Comparison of ENCODE assay signal across 1 cellular context in the genomic region with DNA sequence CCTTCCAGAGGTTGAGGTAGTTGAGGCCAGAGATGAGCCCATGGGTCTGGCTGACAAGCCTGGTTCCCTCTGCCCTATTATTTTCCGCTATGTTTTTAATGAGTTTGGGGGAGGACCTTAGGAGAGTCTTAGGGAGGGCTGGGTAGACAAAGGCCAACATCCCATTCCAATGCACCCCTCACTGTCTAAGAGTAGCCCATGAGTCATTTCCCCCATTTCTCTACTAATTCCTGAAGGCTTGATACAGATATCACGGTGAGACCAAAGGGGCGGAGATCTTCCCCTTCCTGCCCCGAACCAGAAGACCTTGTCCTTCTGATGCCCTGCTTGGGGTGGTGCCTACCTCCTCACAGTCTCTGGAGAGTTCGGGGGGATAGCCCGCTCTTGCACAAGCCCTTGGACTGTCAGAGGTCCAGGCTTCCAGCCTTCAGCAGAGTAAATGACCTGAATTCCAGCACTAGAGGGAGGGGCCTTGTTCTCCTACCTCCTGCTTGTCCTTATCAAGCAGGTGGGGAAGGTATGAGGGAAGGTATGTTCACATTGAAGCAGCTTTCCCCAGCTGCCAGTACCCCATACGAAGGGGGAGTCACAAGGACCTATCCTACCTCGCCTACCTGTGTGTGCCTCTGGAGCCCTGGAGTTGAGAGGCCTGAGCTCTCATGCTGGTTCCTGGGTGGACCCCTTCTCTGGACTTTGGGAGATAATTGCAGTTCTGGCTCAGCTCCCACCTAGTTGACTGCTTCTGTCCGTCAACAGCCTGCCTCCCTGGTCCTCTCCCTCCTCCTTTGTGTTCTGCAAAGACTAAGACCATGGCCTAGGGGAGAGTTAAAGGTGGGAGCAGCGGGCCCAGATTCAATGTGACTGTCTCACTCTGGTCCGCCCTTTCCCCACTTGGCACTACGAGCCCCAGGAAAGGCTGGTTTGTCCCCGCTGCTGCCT.
TF ChIP-seq lines count a peak whose summit lies in the region.

No MANE protein-coding gene starts in this region.

TF ChIP-seq in HepG2, 621 proteins besides CTCF, POLR2A, EP300 and RAD21 (continued from another document and continues in another):
- TF ChIP-seq, protein P1, sequence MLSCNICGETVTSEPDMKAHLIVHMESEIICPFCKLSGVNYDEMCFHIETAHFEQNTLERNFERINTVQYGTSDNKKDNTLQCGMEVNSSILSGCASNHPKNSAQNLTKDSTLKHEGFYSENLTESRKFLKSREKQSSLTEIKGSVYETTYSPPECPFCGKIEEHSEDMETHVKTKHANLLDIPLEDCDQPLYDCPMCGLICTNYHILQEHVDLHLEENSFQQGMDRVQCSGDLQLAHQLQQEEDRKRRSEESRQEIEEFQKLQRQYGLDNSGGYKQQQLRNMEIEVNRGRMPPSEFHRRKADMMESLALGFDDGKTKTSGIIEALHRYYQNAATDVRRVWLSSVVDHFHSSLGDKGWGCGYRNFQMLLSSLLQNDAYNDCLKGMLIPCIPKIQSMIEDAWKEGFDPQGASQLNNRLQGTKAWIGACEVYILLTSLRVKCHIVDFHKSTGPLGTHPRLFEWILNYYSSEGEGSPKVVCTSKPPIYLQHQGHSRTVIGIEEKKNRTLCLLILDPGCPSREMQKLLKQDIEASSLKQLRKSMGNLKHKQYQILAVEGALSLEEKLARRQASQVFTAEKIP (CRISPR knock-in tag; IDR thresholded peaks at IDR 0.05; ENCODE audit: borderline replicate concordance): 0 out of 2 replicates have a peak, but pooled peaks have one; percentile 53
- TF ChIP-seq ETV6 (CRISPR knock-in tag; conservative IDR thresholded peaks at IDR 0.05) (no peak), KLF6 (CRISPR knock-in tag; IDR thresholded peaks at IDR 0.05) (no peak), HNRNPL (IDR thresholded peaks at IDR 0.05; ENCODE audit: low read depth, low read length) (no peak), EEA1 (CRISPR knock-in tag; IDR thresholded peaks at IDR 0.05; ENCODE audit: borderline replicate concordance) (no peak), ZNF605 (CRISPR knock-in tag; IDR thresholded peaks at IDR 0.05) (peak; percentile 65), ZNF607 (CRISPR knock-in tag; IDR thresholded peaks at IDR 0.05; ENCODE audit: borderline replicate concordance) (peak; percentile 61; the same call in 1 of the 2 replicates), ZFP41 (CRISPR knock-in tag; IDR thresholded peaks at IDR 0.05; ENCODE audit: borderline replicate concordance) (0 out of 2 replicates have a peak, but pooled peaks have one; percentile 33), CEBPB (IDR thresholded peaks at IDR 0.05; ENCODE audit: borderline replicate concordance, low read depth, low read length) (peak; percentile 25; the same call in 1 of the 2 replicates), KLF13 (CRISPR knock-in tag; IDR thresholded peaks at IDR 0.05) (0 out of 2 replicates have a peak, but pooled peaks have one; percentile 76), ETV5 (CRISPR knock-in tag; IDR thresholded peaks at IDR 0.05; ENCODE audit: borderline replicate concordance) (0 out of 2 replicates have a peak, but pooled peaks have one; percentile 6), CHD2 (IDR thresholded peaks at IDR 0.05; ENCODE audit: low read depth, low read length) (peak; percentile 29; the same call in 1 of the 2 replicates), PHF8 (CRISPR knock-in tag; IDR thresholded peaks at IDR 0.05) (no peak)
- TF ChIP-seq, protein P2, sequence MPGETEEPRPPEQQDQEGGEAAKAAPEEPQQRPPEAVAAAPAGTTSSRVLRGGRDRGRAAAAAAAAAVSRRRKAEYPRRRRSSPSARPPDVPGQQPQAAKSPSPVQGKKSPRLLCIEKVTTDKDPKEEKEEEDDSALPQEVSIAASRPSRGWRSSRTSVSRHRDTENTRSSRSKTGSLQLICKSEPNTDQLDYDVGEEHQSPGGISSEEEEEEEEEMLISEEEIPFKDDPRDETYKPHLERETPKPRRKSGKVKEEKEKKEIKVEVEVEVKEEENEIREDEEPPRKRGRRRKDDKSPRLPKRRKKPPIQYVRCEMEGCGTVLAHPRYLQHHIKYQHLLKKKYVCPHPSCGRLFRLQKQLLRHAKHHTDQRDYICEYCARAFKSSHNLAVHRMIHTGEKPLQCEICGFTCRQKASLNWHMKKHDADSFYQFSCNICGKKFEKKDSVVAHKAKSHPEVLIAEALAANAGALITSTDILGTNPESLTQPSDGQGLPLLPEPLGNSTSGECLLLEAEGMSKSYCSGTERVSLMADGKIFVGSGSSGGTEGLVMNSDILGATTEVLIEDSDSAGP (CRISPR knock-in tag; IDR thresholded peaks at IDR 0.05; ENCODE audit: borderline replicate concordance): 0 out of 2 replicates have a peak, but pooled peaks have one; percentile 27
- TF ChIP-seq, protein P3, sequence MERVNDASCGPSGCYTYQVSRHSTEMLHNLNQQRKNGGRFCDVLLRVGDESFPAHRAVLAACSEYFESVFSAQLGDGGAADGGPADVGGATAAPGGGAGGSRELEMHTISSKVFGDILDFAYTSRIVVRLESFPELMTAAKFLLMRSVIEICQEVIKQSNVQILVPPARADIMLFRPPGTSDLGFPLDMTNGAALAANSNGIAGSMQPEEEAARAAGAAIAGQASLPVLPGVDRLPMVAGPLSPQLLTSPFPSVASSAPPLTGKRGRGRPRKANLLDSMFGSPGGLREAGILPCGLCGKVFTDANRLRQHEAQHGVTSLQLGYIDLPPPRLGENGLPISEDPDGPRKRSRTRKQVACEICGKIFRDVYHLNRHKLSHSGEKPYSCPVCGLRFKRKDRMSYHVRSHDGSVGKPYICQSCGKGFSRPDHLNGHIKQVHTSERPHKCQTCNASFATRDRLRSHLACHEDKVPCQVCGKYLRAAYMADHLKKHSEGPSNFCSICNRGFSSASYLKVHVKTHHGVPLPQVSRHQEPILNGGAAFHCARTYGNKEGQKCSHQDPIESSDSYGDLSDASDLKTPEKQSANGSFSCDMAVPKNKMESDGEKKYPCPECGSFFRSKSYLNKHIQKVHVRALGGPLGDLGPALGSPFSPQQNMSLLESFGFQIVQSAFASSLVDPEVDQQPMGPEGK (CRISPR knock-in tag; IDR thresholded peaks at IDR 0.05): peak; percentile 28; the same call in 1 of the 2 replicates
- TF ChIP-seq, protein P4, sequence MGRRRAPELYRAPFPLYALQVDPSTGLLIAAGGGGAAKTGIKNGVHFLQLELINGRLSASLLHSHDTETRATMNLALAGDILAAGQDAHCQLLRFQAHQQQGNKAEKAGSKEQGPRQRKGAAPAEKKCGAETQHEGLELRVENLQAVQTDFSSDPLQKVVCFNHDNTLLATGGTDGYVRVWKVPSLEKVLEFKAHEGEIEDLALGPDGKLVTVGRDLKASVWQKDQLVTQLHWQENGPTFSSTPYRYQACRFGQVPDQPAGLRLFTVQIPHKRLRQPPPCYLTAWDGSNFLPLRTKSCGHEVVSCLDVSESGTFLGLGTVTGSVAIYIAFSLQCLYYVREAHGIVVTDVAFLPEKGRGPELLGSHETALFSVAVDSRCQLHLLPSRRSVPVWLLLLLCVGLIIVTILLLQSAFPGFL (CRISPR knock-in tag; IDR thresholded peaks at IDR 0.05): no peak
- TF ChIP-seq, protein P5, sequence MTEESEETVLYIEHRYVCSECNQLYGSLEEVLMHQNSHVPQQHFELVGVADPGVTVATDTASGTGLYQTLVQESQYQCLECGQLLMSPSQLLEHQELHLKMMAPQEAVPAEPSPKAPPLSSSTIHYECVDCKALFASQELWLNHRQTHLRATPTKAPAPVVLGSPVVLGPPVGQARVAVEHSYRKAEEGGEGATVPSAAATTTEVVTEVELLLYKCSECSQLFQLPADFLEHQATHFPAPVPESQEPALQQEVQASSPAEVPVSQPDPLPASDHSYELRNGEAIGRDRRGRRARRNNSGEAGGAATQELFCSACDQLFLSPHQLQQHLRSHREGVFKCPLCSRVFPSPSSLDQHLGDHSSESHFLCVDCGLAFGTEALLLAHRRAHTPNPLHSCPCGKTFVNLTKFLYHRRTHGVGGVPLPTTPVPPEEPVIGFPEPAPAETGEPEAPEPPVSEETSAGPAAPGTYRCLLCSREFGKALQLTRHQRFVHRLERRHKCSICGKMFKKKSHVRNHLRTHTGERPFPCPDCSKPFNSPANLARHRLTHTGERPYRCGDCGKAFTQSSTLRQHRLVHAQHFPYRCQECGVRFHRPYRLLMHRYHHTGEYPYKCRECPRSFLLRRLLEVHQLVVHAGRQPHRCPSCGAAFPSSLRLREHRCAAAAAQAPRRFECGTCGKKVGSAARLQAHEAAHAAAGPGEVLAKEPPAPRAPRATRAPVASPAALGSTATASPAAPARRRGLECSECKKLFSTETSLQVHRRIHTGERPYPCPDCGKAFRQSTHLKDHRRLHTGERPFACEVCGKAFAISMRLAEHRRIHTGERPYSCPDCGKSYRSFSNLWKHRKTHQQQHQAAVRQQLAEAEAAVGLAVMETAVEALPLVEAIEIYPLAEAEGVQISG (CRISPR knock-in tag; IDR thresholded peaks at IDR 0.05): no peak
- TF ChIP-seq, protein P6, sequence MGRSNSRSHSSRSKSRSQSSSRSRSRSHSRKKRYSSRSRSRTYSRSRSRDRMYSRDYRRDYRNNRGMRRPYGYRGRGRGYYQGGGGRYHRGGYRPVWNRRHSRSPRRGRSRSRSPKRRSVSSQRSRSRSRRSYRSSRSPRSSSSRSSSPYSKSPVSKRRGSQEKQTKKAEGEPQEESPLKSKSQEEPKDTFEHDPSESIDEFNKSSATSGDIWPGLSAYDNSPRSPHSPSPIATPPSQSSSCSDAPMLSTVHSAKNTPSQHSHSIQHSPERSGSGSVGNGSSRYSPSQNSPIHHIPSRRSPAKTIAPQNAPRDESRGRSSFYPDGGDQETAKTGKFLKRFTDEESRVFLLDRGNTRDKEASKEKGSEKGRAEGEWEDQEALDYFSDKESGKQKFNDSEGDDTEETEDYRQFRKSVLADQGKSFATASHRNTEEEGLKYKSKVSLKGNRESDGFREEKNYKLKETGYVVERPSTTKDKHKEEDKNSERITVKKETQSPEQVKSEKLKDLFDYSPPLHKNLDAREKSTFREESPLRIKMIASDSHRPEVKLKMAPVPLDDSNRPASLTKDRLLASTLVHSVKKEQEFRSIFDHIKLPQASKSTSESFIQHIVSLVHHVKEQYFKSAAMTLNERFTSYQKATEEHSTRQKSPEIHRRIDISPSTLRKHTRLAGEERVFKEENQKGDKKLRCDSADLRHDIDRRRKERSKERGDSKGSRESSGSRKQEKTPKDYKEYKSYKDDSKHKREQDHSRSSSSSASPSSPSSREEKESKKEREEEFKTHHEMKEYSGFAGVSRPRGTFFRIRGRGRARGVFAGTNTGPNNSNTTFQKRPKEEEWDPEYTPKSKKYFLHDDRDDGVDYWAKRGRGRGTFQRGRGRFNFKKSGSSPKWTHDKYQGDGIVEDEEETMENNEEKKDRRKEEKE (IDR thresholded peaks at IDR 0.05): no peak
- TF ChIP-seq, protein P7, sequence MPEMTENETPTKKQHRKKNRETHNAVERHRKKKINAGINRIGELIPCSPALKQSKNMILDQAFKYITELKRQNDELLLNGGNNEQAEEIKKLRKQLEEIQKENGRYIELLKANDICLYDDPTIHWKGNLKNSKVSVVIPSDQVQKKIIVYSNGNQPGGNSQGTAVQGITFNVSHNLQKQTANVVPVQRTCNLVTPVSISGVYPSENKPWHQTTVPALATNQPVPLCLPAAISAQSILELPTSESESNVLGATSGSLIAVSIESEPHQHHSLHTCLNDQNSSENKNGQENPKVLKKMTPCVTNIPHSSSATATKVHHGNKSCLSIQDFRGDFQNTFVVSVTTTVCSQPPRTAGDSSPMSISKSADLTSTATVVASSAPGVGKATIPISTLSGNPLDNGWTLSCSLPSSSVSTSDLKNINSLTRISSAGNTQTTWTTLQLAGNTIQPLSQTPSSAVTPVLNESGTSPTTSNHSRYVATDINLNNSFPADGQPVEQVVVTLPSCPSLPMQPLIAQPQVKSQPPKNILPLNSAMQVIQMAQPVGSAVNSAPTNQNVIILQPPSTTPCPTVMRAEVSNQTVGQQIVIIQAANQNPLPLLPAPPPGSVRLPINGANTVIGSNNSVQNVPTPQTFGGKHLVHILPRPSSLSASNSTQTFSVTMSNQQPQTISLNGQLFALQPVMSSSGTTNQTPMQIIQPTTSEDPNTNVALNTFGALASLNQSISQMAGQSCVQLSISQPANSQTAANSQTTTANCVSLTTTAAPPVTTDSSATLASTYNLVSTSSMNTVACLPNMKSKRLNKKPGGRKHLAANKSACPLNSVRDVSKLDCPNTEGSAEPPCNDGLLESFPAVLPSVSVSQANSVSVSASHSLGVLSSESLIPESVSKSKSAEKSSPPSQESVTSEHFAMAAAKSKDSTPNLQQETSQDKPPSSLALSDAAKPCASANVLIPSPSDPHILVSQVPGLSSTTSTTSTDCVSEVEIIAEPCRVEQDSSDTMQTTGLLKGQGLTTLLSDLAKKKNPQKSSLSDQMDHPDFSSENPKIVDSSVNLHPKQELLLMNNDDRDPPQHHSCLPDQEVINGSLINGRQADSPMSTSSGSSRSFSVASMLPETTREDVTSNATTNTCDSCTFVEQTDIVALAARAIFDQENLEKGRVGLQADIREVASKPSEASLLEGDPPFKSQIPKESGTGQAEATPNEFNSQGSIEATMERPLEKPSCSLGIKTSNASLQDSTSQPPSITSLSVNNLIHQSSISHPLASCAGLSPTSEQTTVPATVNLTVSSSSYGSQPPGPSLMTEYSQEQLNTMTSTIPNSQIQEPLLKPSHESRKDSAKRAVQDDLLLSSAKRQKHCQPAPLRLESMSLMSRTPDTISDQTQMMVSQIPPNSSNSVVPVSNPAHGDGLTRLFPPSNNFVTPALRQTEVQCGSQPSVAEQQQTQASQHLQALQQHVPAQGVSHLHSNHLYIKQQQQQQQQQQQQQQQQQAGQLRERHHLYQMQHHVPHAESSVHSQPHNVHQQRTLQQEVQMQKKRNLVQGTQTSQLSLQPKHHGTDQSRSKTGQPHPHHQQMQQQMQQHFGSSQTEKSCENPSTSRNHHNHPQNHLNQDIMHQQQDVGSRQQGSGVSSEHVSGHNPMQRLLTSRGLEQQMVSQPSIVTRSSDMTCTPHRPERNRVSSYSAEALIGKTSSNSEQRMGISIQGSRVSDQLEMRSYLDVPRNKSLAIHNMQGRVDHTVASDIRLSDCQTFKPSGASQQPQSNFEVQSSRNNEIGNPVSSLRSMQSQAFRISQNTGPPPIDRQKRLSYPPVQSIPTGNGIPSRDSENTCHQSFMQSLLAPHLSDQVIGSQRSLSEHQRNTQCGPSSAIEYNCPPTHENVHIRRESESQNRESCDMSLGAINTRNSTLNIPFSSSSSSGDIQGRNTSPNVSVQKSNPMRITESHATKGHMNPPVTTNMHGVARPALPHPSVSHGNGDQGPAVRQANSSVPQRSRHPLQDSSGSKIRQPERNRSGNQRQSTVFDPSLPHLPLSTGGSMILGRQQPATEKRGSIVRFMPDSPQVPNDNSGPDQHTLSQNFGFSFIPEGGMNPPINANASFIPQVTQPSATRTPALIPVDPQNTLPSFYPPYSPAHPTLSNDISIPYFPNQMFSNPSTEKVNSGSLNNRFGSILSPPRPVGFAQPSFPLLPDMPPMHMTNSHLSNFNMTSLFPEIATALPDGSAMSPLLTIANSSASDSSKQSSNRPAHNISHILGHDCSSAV (CRISPR knock-in tag; IDR thresholded peaks at IDR 0.05; ENCODE audit: borderline replicate concordance): no peak
- TF ChIP-seq, protein P8, sequence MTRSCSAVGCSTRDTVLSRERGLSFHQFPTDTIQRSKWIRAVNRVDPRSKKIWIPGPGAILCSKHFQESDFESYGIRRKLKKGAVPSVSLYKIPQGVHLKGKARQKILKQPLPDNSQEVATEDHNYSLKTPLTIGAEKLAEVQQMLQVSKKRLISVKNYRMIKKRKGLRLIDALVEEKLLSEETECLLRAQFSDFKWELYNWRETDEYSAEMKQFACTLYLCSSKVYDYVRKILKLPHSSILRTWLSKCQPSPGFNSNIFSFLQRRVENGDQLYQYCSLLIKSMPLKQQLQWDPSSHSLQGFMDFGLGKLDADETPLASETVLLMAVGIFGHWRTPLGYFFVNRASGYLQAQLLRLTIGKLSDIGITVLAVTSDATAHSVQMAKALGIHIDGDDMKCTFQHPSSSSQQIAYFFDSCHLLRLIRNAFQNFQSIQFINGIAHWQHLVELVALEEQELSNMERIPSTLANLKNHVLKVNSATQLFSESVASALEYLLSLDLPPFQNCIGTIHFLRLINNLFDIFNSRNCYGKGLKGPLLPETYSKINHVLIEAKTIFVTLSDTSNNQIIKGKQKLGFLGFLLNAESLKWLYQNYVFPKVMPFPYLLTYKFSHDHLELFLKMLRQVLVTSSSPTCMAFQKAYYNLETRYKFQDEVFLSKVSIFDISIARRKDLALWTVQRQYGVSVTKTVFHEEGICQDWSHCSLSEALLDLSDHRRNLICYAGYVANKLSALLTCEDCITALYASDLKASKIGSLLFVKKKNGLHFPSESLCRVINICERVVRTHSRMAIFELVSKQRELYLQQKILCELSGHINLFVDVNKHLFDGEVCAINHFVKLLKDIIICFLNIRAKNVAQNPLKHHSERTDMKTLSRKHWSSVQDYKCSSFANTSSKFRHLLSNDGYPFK (CRISPR knock-in tag; IDR thresholded peaks at IDR 0.05; ENCODE audit: borderline replicate concordance): 0 out of 2 replicates have a peak, but pooled peaks have one; percentile 30
